In the genomic region with DNA sequence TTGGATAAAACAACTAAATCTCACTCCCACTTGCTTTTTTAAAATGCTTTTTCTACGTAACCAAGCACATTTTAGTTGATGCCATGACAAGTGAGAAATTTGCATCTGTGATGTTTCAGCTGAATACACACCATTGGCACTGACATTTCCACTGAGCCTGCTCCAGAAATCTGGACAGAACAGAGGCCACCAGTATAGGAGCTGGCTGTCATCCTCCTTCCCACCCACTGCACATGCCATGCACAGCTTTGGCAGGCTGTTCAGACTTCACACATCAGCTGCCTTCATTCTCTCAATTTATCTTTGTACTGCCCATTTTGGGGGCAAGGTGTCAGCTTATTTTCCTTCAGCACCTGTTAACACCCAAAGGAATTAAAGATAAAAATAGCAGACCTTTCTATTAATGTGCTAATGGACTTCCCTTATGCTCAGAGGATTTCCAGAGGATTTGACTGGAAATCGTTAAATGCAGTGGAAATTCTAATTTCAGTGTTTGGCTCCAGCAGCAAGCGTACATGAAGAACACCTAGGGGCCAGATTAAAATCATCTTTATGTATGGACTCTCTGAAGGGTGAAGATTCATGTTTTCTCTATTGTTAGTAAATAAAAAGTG, we compare ENCODE assay signal across 20 cellular contexts. TPM values are rescaled to one million over a fixed set of nuclear protein-coding genes. Genes with fewer than 3 reads are reported as not detected.
A peak's percentile ranks its signal among the peaks of the same experiment; 100 is the strongest.
DNase-seq lines count a peak whose midpoint lies in the region; ATAC-seq and TF ChIP-seq lines count a peak whose summit lies in the region.
"Had no signal": no experiment of that assay in that cellular context is flagged by ENCODE, and none has a peak within 500 bp of the region (broad histone marks: within the 10 kb centered on the region; RNA-seq: fewer than 3 reads in every experiment).

No MANE protein-coding gene starts in this region.

- CTCF ChIA-PET in Caco-2 (lab: Charles Lee), result no interaction called here

- H3K4me1 ChIP-seq in Caco-2, result no peaks in the 10 kb centered on the region

- peaks cover 66% of the 10 kb centered on the region for H3K4me1 Mint-ChIP-seq in HFFc6 (ENCODE audit: low read depth)
- no peaks in the 10 kb centered on the region for H3K4me1 Mint-ChIP-seq in Caco-2 (ENCODE audit: low read depth, unreplicated experiment)

- ATAC-seq in Right ventricle myocardium superior (ENCODE audit: poor library complexity) (peak; percentile 91), HG02642 (IDR thresholded peaks at IDR 0.05; ENCODE audit: poor library complexity, unreplicated experiment) (no peak)
- ATAC-seq: activated CD8-positive, alpha-beta T cell treated with anti-CD3 and anti-CD28 coated beads, Interleukin-2, amount 10 ng/mL, durations not matched to agents 7 days and 5 days; esophagus mucosa; Panc1 had no signal

- peaks cover 47% of the 10 kb centered on the region for H3K36me3 Mint-ChIP-seq in HFFc6 (ENCODE audit: low read depth)
- H3K36me3 Mint-ChIP-seq in Caco-2 (ENCODE audit: insufficient read depth, unreplicated experiment), result no peaks in the 10 kb centered on the region

- peak overlapping the region; percentile 16 for H3K27ac ChIP-seq in neural cell (ENCODE audit: low read length)

- H3K4me3 Mint-ChIP-seq in HFFc6 (no peak overlapping the region), Caco-2 (ENCODE audit: unreplicated experiment) (no peak overlapping the region)
- H3K4me3 Mint-ChIP-seq: activated CD8-positive, alpha-beta T cell treated with anti-CD3 and anti-CD28 coated beads, Interleukin-2, amount 10 ng/mL, durations not matched to agents 7 days and 5 days; mesothelial cell of epicardium had no signal

- H4K20me1 ChIP-seq in neural cell (ENCODE audit: insufficient read depth), result no peaks in the 10 kb centered on the region

- DNase-seq in HFFc6, result no peak
- peak; percentile 50 for DNase-seq in SK-N-DZ (ENCODE audit: low spot score)
- DNase-seq in Right ventricle myocardium superior, result peak; percentile 60
- DNase-seq in activated effector memory CD4-positive, alpha-beta T cell treated with anti-CD3 and anti-CD28 coated beads, Interleukin-2, amount 50 U/mL, for 16 hours, result no peak
- no peak for DNase-seq in NCI-H2081 treated with DMSO at 0.1 percent for 48 hours (lab: John Stamatoyannopoulos, UW)
- DNase-seq in Caco-2, result no peak
- DNase-seq: activated CD8-positive, alpha-beta T cell treated with anti-CD3 and anti-CD28 coated beads, Interleukin-2, amount 10 ng/mL, durations not matched to agents 7 days and 5 days; amniotic stem cell; GDM1; GOT3; Kasumi-1; stimulated activated CD4-positive, alpha-beta T cell treated with anti-CD3 and anti-CD28 coated beads, Interleukin-4, amount 100 ng/mL, for 24 hours; stimulated activated CD8-positive, alpha-beta memory T cell treated with anti-CD3 and anti-CD28 coated beads, Interleukin-4, amount 100 ng/mL, for 48 hours; SW 1271 had no signal

- peak overlapping the region; percentile 1 for H3K4me3 ChIP-seq in neural cell (ENCODE audit: low read length)
- H3K4me3 ChIP-seq in Caco-2 (ENCODE audit: low read depth, low read length), result no peak overlapping the region

- H3K36me3 ChIP-seq in neural cell (ENCODE audit: insufficient read depth, low read length) (peaks cover 6% of the 10 kb centered on the region), Caco-2 (ENCODE audit: control insufficient read depth, insufficient read depth, low read length) (no peaks in the 10 kb centered on the region)

- H3F3A ChIP-seq in neural cell (ENCODE audit: insufficient read depth, low read length, poor library complexity, severe bottlenecking), result no peaks in the 10 kb centered on the region

- no peak for TF ChIP-seq EP300 in neural cell (conservative IDR thresholded peaks at IDR 0.05; ENCODE audit: poor library complexity, severe bottlenecking)

- intact Hi-C loops in Right ventricle myocardium superior (cut with DNase I), result no loop called here
- intact Hi-C loops in Caco-2 (cut with micrococcal nuclease; ENCODE audit: unreplicated experiment), result no loop called here

- H2AFZ ChIP-seq in neural cell (ENCODE audit: low read depth, low read length), result no peak overlapping the region

- no peaks in the 10 kb centered on the region for H3K9me3 ChIP-seq in neural cell (ENCODE audit: low read length)
- H3K9me3 ChIP-seq in Caco-2, result no peaks in the 10 kb centered on the region

- TF ChIP-seq CTCF in HFFc6 (IDR thresholded peaks at IDR 0.05) (no peak), neural cell (IDR thresholded peaks at IDR 0.05; ENCODE audit: poor library complexity, severe bottlenecking) (no peak), Caco-2 (IDR thresholded peaks at IDR 0.05; ENCODE audit: insufficient read depth in 1 of 2, low read depth in 1 of 2, low read length in 1 of 2, severe bottlenecking in 1 of 2, unreplicated experiment in 1 of 2) (no peak)

- H3K9me2 ChIP-seq in neural cell (ENCODE audit: insufficient read depth, low read length), result no peaks in the 10 kb centered on the region

- H3K27ac Mint-ChIP-seq in HFFc6 (0 out of 2 replicates have a peak overlapping the region, but pooled peaks have one; percentile 93), Caco-2 (ENCODE audit: unreplicated experiment) (no peak overlapping the region)
- H3K27ac Mint-ChIP-seq: activated CD8-positive, alpha-beta T cell treated with anti-CD3 and anti-CD28 coated beads, Interleukin-2, amount 10 ng/mL, durations not matched to agents 7 days and 5 days; mesothelial cell of epicardium had no signal

- POLR2A ChIA-PET in Caco-2 (lab: Charles Lee), result no interaction called here

- no peaks in the 10 kb centered on the region for H3K79me2 ChIP-seq in neural cell (replicated peaks; ENCODE audit: insufficient read depth, low read length)

- no TSS peak for BruUV-seq in Caco-2 (replicated peaks; lab: Mats Ljungman, UMichigan)

- no peaks in the 10 kb centered on the region for H3K27me3 ChIP-seq in neural cell (ENCODE audit: insufficient read depth, low read depth, low read length)
- H3K27me3 ChIP-seq in Caco-2 (replicated peaks; ENCODE audit: control insufficient read depth, insufficient read depth, low read length), result no peaks in the 10 kb centered on the region

- no peak for TF ChIP-seq RAD21 in neural cell (conservative IDR thresholded peaks at IDR 0.05)

- H3K9me3 Mint-ChIP-seq in HFFc6 (peaks cover 5% of the 10 kb centered on the region; the same call in 1 of the 2 replicates), Caco-2 (ENCODE audit: unreplicated experiment) (no peaks in the 10 kb centered on the region)
- H3K9me3 Mint-ChIP-seq: mesothelial cell of epicardium had no signal

- H3K27me3 Mint-ChIP-seq in HFFc6 (ENCODE audit: insufficient read depth) (peaks cover 1% of the 10 kb centered on the region; the same call in 1 of the 2 replicates), Caco-2 (ENCODE audit: insufficient read depth, unreplicated experiment) (no peaks in the 10 kb centered on the region)

- H3K9ac ChIP-seq in neural cell (ENCODE audit: low read length), result no peak overlapping the region

- H3K4me2 ChIP-seq in neural cell (ENCODE audit: low read length), result no peak overlapping the region

TF ChIP-seq in neural cell, 6 proteins besides CTCF, POLR2A, EP300 and RAD21:
- TF ChIP-seq REST (IDR thresholded peaks at IDR 0.05; ENCODE audit: borderline replicate concordance), result no peak
- TF ChIP-seq MXI1 (conservative IDR thresholded peaks at IDR 0.05; ENCODE audit: poor library complexity, severe bottlenecking), result no peak
- no peak for TF ChIP-seq POLR2AphosphoS5 (IDR thresholded peaks at IDR 0.05)
- TF ChIP-seq EZH2 (IDR thresholded peaks at IDR 0.05; ENCODE audit: borderline replicate concordance, insufficient read depth, low read length, poor library complexity, severe bottlenecking), result no peak
- no peak for TF ChIP-seq SMC3 (conservative IDR thresholded peaks at IDR 0.05; ENCODE audit: poor library complexity)
- no peak for TF ChIP-seq TAF1 (IDR thresholded peaks at IDR 0.05; ENCODE audit: low read depth)

RNA-seq across cellular contexts. Expression of gene PODN, which starts 12.9 kb away (rescaled TPM):
- 10 to 100 TPM in 5 of 6 experiments, 1 to 10 TPM in 1; 9.4 to 12.9 (median 10.8) TPM for total RNA-seq in HFFc6 (2021; fragmentation: NEBNext Ultra II Directional; extraction: Animal tissue kit (Norgen Biotek cat#: 25700))
- 0.88 and 1.2 TPM in 2 replicates for polyA plus RNA-seq in SK-N-DZ (2014; cell fraction: cytosol; rRNA removed)
- polyA plus RNA-seq in SK-N-DZ (2014; cell fraction: nucleus; rRNA removed), result 1.8 and 3.4 TPM in 2 replicates
- total RNA-seq in Right ventricle myocardium superior (30.1 TPM), Caco-2 (2022) (not detected in 2 replicates)
- polyA plus RNA-seq in neural cell, result 0.07 and 0.20 TPM in 2 replicates
- polyA minus RNA-seq in neural cell, result not detected in 2 replicates
- total RNA-seq: activated CD8-positive, alpha-beta T cell treated with anti-CD3 and anti-CD28 coated beads, Interleukin-2, amount 10 ng/mL, durations not matched to agents 7 days and 5 days had no signal
- polyA plus RNA-seq: keratinocyte had no signal

Comparison
In these comparisons a context has a peak if more than half of its experiments do, and no peak if none do; other contexts are left out.
1. DNase-seq: peak in SK-N-DZ (single experiment) and Right ventricle myocardium superior (single experiment); none in HFFc6 (single experiment), activated effector memory CD4-positive, alpha-beta T cell treated with anti-CD3 and anti-CD28 coated beads, Interleukin-2, amount 50 U/mL, for 16 hours (single experiment), NCI-H2081 treated with DMSO at 0.1 percent for 48 hours (single experiment) and Caco-2 (0 of 2).